ENCODE assay signal across 28 cellular contexts in genomic region chr7:25090374-25090773, GRCh38.
"Had no signal": no experiment of that assay in that cellular context is flagged by ENCODE, and none has a peak within 500 bp of the region (broad histone marks: within the 10 kb centered on the region; RNA-seq: fewer than 3 reads in every experiment).

No MANE protein-coding gene starts in this region.

- DNase-seq: immature natural killer cell; kidney; left colon; left lung; lower lobe of right lung; mammary epithelial cell; mesenchymal stem cell; naive thymus-derived CD8-positive, alpha-beta T cell; pancreas; posterior cingulate gyrus; retina; right cardiac atrium; sigmoid colon; small intestine; spleen; stimulated activated CD4-positive, alpha-beta T cell treated with anti-CD3 and anti-CD28 coated beads, Interleukin-4, amount 100 ng/mL, for 24 hours; stimulated activated naive CD8-positive, alpha-beta T cell treated with anti-CD3 and anti-CD28 coated beads, Interleukin-15, Interleukin-2, amounts not matched to agents 100 U/mL and 50 U/mL, for 24 hours; stomach; testis; thyroid gland; transverse colon; upper lobe of right lung had no signal

- H3K4me3 ChIP-seq: left lung, lower lobe of right lung, pancreas, prostate gland, sigmoid colon, spleen, stomach, testis, thyroid gland, transverse colon, upper lobe of right lung had no signal

- H3K27ac Mint-ChIP-seq: immature natural killer cell; naive thymus-derived CD8-positive, alpha-beta T cell; stimulated activated memory B cell treated with anti-CD40 and anti-IgM and Interleukin-4, amounts not matched to agents 10 μg/mL and 1 μg/mL and 100 μg/mL, for 72 hours had no signal

- H3K9me3 ChIP-seq: left lung, lower lobe of right lung, pancreas, prostate gland, sigmoid colon, spleen, stomach, testis, thyroid gland, transverse colon, upper lobe of right lung had no signal

- ATAC-seq: left colon; left lung; lower lobe of right lung; naive thymus-derived CD8-positive, alpha-beta T cell; pancreas; right cardiac atrium; stimulated activated memory B cell treated with anti-CD40 and anti-IgM and Interleukin-4, amounts not matched to agents 10 μg/mL and 1 μg/mL and 100 μg/mL, for 72 hours; stimulated activated naive CD8-positive, alpha-beta T cell treated with anti-CD3 and anti-CD28 coated beads, Interleukin-15, Interleukin-2, amounts not matched to agents 100 U/mL and 50 U/mL, for 24 hours; upper lobe of right lung had no signal

- H3K27ac ChIP-seq: left lung, lower lobe of right lung, pancreas, prostate gland, sigmoid colon, spleen, stomach, testis, thyroid gland, transverse colon, upper lobe of right lung had no signal

- H3K4me1 ChIP-seq: left lung, prostate gland, sigmoid colon, testis, thyroid gland, upper lobe of right lung had no signal

- H3K27me3 ChIP-seq: left lung, pancreas, sigmoid colon, spleen, stomach, testis, thyroid gland, transverse colon, upper lobe of right lung had no signal

- FAIRE-seq: islet of Langerhans, kidney, pancreas, small intestine, urothelium cell line had no signal

- H3K36me3 ChIP-seq: left lung, lower lobe of right lung, pancreas, prostate gland, sigmoid colon, spleen, stomach, thyroid gland, transverse colon, upper lobe of right lung had no signal

- H3K36me3 Mint-ChIP-seq: immature natural killer cell; naive thymus-derived CD8-positive, alpha-beta T cell; stimulated activated memory B cell treated with anti-CD40 and anti-IgM and Interleukin-4, amounts not matched to agents 10 μg/mL and 1 μg/mL and 100 μg/mL, for 72 hours had no signal

- H3K4me3 Mint-ChIP-seq: immature natural killer cell; naive thymus-derived CD8-positive, alpha-beta T cell; nephron; neural crest cell; stimulated activated memory B cell treated with anti-CD40 and anti-IgM and Interleukin-4, amounts not matched to agents 10 μg/mL and 1 μg/mL and 100 μg/mL, for 72 hours had no signal

- H3K9me3 Mint-ChIP-seq: immature natural killer cell; naive thymus-derived CD8-positive, alpha-beta T cell; nephron; neural crest cell; stimulated activated memory B cell treated with anti-CD40 and anti-IgM and Interleukin-4, amounts not matched to agents 10 μg/mL and 1 μg/mL and 100 μg/mL, for 72 hours had no signal
